2 cellular contexts compared by ENCODE assay signal in the genomic region with DNA sequence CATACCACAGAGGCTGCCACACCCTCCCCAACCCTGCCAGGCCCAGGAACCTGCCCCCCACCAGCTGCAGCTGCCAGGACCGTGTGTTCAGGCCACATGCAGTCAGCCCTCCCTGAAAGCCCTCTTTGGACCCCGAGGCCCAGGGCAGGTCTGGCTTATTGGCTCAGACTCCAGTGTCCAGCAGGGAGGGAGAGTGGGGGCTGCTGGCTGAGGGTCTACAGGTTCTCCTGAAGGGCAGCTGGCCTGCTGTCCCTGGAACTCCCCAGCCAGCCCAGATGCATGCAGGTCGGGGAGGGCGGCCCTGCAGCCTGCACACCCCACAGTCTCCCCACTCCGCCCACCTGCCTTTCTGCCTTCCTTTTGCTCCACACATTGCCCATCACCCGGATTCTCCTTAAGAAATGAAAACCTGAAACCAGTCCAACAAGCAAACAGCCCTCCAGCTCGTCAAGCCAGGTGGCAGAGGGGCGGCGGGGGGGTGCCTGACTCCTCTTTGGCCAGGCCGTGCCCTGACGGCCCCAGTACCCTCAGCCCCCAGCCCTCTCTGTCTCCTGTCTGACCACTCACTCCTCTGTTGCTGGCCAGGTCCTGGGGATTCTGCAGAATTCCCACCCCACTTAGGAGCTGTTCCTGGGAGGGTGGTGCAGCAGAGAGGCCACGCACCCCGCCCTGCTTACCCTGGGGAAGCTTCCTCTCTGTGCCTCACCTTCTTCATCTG.
TF ChIP-seq lines count a peak whose summit lies in the region.

No MANE protein-coding gene starts in this region.

TF ChIP-seq in IMR-90, 13 proteins besides CTCF, POLR2A, EP300 and RAD21:
- no peak for TF ChIP-seq SMC3 (IDR thresholded peaks at IDR 0.05; ENCODE audit: low read depth, low read length)
- TF ChIP-seq RFX5 (IDR thresholded peaks at IDR 0.05; ENCODE audit: low read depth, low read length) = no peak
- no peak for TF ChIP-seq NFE2L2 (IDR thresholded peaks at IDR 0.05; ENCODE audit: low read depth, low read length)
- TF ChIP-seq RCOR1 (IDR thresholded peaks at IDR 0.05; ENCODE audit: insufficient replicate concordance, low read length) = no peak

TF ChIP-seq in HEK293T, 16 proteins besides CTCF, POLR2A, EP300 and RAD21:
- no peak for TF ChIP-seq NFRKB (IDR thresholded peaks at IDR 0.05)
- TF ChIP-seq FOXK2 (IDR thresholded peaks at IDR 0.05) = no peak
- TF ChIP-seq ARNT (IDR thresholded peaks at IDR 0.05) = no peak
- TF ChIP-seq ELF4 (IDR thresholded peaks at IDR 0.05) = no peak
- no peak for TF ChIP-seq SP1 (IDR thresholded peaks at IDR 0.05)
- TF ChIP-seq, protein P1, sequence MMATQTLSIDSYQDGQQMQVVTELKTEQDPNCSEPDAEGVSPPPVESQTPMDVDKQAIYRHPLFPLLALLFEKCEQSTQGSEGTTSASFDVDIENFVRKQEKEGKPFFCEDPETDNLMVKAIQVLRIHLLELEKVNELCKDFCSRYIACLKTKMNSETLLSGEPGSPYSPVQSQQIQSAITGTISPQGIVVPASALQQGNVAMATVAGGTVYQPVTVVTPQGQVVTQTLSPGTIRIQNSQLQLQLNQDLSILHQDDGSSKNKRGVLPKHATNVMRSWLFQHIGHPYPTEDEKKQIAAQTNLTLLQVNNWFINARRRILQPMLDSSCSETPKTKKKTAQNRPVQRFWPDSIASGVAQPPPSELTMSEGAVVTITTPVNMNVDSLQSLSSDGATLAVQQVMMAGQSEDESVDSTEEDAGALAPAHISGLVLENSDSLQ (IDR thresholded peaks at IDR 0.05) = no peak
- no peak for TF ChIP-seq TARDBP (IDR thresholded peaks at IDR 0.05)
- TF ChIP-seq LEF1 (IDR thresholded peaks at IDR 0.05; ENCODE audit: borderline replicate concordance) = no peak
- no peak for TF ChIP-seq SUZ12 (IDR thresholded peaks at IDR 0.05)
- TF ChIP-seq FOXA1 (IDR thresholded peaks at IDR 0.05) = no peak
- TF ChIP-seq CTBP1 (IDR thresholded peaks at IDR 0.05; ENCODE audit: borderline replicate concordance) = no peak
- TF ChIP-seq L3MBTL2 (conservative IDR thresholded peaks at IDR 0.05) = no peak
- no peak for TF ChIP-seq ZNF384 (IDR thresholded peaks at IDR 0.05)
- no peak for TF ChIP-seq HDGF (IDR thresholded peaks at IDR 0.05; ENCODE audit: borderline replicate concordance)
- TF ChIP-seq FOXM1 (IDR thresholded peaks at IDR 0.05; ENCODE audit: borderline replicate concordance) = no peak
